Comparison of ENCODE assay signal across 26 cellular contexts in the genomic region with DNA sequence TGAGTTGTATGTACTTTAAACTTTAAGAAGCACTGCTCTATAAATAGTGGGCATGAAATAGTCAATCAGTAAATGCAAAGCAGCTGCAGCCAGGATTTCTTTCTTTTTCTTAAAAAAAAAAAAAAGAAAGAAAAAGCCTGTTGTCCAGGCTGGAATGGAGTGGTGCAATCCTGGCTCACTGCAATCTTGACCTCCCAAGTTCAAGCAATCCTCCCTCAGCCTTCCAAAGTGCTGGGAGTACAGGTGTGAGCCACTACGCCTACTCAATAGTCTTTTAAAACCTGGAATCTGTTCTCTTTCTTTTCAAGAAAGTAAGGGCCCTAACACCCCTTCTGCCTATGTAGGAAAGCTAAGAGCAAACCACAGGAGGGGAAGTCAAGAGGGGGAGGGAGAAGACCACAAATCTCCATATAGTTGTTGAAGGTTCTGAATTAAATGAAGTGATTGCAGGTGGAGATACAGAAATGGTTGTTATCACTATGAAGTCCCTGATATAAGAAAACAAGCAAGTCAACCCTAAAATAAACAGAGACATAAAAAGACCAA. TPM values are rescaled to one million over a fixed set of nuclear protein-coding genes. Genes with fewer than 3 reads are reported as not detected.
A peak's percentile ranks its signal among the peaks of the same experiment; 100 is the strongest.
DNase-seq lines count a peak whose midpoint lies in the region; ATAC-seq and TF ChIP-seq lines count a peak whose summit lies in the region.
"Had no signal": no experiment of that assay in that cellular context is flagged by ENCODE, and none has a peak within 500 bp of the region (broad histone marks: within the 10 kb centered on the region; RNA-seq: fewer than 3 reads in every experiment).

No MANE protein-coding gene starts in this region.

- TF ChIP-seq CTCF in GM12864 (IDR thresholded peaks at IDR 0.05; ENCODE audit: low read depth, low read length, missing control alignments) (peak; percentile 5), fibroblast of pulmonary artery (IDR thresholded peaks at IDR 0.05; ENCODE audit: low read length, missing control alignments) (no peak)

- DNase-seq in GM12864 (ENCODE audit: low read depth), result no peak
- peak; percentile 45 for DNase-seq in NAMALWA (ENCODE audit: low spot score)
- DNase-seq in fibroblast of pulmonary artery (ENCODE audit: low read depth), result peak; percentile 31
- DNase-seq in Right ventricle myocardium inferior (ENCODE audit: missing footprints), result no peak
- DNase-seq in caudate nucleus (lab: John Stamatoyannopoulos, UW), result no peak
- DNase-seq in NCI-H446 (lab: John Stamatoyannopoulos, UW), result no peak
- DNase-seq: AML-193; Caco-2; CD8-positive, alpha-beta T cell; Kasumi-1; NCI-H1105; NCI-H1436 treated with DMSO at 0.1 percent for 48 hours; NCI-H187 treated with DMSO at 0.1 percent for 48 hours; NCI-H2171 treated with DMSO at 0.1 percent for 48 hours; NCI-H524 treated with DMSO at 0.1 percent for 48 hours; NCI-H774 had no signal

- no peak overlapping the region for H3K27ac ChIP-seq in caudate nucleus (ENCODE audit: low read depth, low read length)
- H3K27ac ChIP-seq: A549, C4-2B had no signal

- intact Hi-C loops in Right ventricle myocardium inferior (cut with DNase I), result loop anchor here (5.0 kb wide), 1 partner anchor 420 kb away; no protein-coding TSS in a partner anchor

- ATAC-seq in Right ventricle myocardium inferior, result no peak
- ATAC-seq in HG03095 (IDR thresholded peaks at IDR 0.05; ENCODE audit: unreplicated experiment), result no peak
- ATAC-seq: A549; CD8-positive, alpha-beta T cell; HCT116; HepG2; K562; SK-N-SH treated with all-trans-retinoic acid at 6 μM for 48 hours had no signal

- H3K4me3 ChIP-seq in GM12864 (ENCODE audit: low read depth, low read length) (no peak overlapping the region), fibroblast of pulmonary artery (replicated peaks; ENCODE audit: low read depth, low read length) (no peak overlapping the region)
- H3K4me3 ChIP-seq: A549, K562 had no signal

RNA-seq across cellular contexts. Expression of gene TPD52L3, which starts 20.6 kb away (rescaled TPM):
- not detected for total RNA-seq in Right ventricle myocardium inferior
- total RNA-seq: Caco-2; CD8-positive, alpha-beta T cell; H4; HepG2; HT-29; K562; M059J had no signal

Comparison
In these comparisons a context has a peak if more than half of its experiments do, and no peak if none do; other contexts are left out.
1. DNase-seq: peak in NAMALWA (single experiment) and fibroblast of pulmonary artery (single experiment); none in GM12864 (single experiment), Right ventricle myocardium inferior (single experiment), caudate nucleus (0 of 61) and NCI-H446 (0 of 2).